Comparison of ENCODE assay signal across 22 cellular contexts in the genomic region with DNA sequence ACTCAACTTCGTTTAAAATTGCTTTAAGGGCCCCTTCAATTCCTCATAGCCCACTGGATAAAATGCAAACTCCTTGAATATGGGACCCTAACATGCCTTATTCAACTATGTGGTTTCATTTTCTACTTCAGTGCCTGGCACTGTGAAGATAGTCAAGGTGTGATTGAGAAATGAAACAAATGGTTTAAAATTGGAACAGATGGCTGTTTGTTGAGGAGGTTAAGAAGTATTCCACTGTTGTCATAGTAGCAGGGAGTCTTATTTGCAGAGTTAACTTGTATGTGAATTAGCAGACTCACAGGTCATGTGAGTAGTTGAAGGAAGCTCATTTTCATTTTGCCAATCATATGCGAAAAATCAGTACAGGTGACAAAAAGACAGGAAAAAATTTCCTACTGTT.
DNase-seq lines count a peak whose midpoint lies in the region; ATAC-seq, FAIRE-seq and TF ChIP-seq lines count a peak whose summit lies in the region.
"Had no signal": no experiment of that assay in that cellular context is flagged by ENCODE, and none has a peak within 500 bp of the region (broad histone marks: within the 10 kb centered on the region; RNA-seq: fewer than 3 reads in every experiment).

No MANE protein-coding gene starts in this region.

- no peak overlapping the region for H2BK5ac ChIP-seq in H1 (ENCODE audit: low read depth, low read length)

- H3K9ac ChIP-seq in H1 (replicated peaks in 1 of 4; ENCODE audit: extremely low read depth in 1 of 4, low read depth in 3 of 4, low read length in 3 of 4): no peak overlapping the region
- H3K9ac ChIP-seq: GM23248 had no signal

- CTCF ChIA-PET in H1 (lab: Charles Lee; ENCODE audit: partially characterized antibody): no interaction called here

- no peaks in the 10 kb centered on the region for H3K79me2 ChIP-seq in GM23338 (replicated peaks; ENCODE audit: insufficient read depth)
- no peaks in the 10 kb centered on the region for H3K79me2 ChIP-seq in H1 (ENCODE audit: control insufficient read depth in 1 of 2, insufficient read depth in 2 of 2, low read length in 2 of 2)

- no peak overlapping the region for H3K23ac ChIP-seq in H1 (ENCODE audit: insufficient read length)

- no peaks in the 10 kb centered on the region for H3K27me3 Mint-ChIP-seq in GM23338 (ENCODE audit: insufficient read depth, low read depth, poor library complexity)

- no peak for TF ChIP-seq CTCF in GM23338 (conservative IDR thresholded peaks at IDR 0.05; ENCODE audit: low read depth in 2 of 2)
- no peak for TF ChIP-seq CTCF in H1 (IDR thresholded peaks at IDR 0.05; ENCODE audit: control extremely low read depth in 1 of 3, insufficient read depth in 1 of 3, low read depth in 1 of 3, low read length in 3 of 3)

- 80% methylated on average over 2 of the region's 2 CpGs; no CpG with 5 or more reads in 1 of the 2 experiments for WGBS in H1 (ENCODE audit: extremely low coverage in 1 of 2, insufficient coverage in 1 of 2, insufficient read length in 1 of 2, insufficient replicate concordance in 2 of 2, low coverage in 1 of 2, low lambda C conversion rate in 2 of 2, missing lambda C conversion rate in 1 of 2), 2 experiments

- TF ChIP-seq RAD21 in H1 (IDR thresholded peaks at IDR 0.05 in 1 of 2, conservative IDR thresholded peaks at IDR 0.05 in 1 of 2; ENCODE audit: low read depth in 2 of 2, low read length in 2 of 2): no peak

- ATAC-seq in GM18520 (IDR thresholded peaks at IDR 0.05; ENCODE audit: unreplicated experiment): peak; percentile 90
- no peak for ATAC-seq in GM23338
- no peak for ATAC-seq in GM21423 (IDR thresholded peaks at IDR 0.05; ENCODE audit: unreplicated experiment)
- no peak for ATAC-seq in HG03520 (IDR thresholded peaks at IDR 0.05; ENCODE audit: unreplicated experiment)
- no peak for ATAC-seq in HG02981 (IDR thresholded peaks at IDR 0.05; ENCODE audit: unreplicated experiment)
- ATAC-seq: HCT116 had no signal

- H3K9me3 ChIP-seq in H1 (ENCODE audit: insufficient read depth in 2 of 2, low read depth in 1 of 2, low read length in 1 of 2): no peaks in the 10 kb centered on the region
- H3K9me3 ChIP-seq: MG63 had no signal

- H3K79me1 ChIP-seq in H1 (ENCODE audit: low read depth, low read length): no peaks in the 10 kb centered on the region

- no peak overlapping the region for H3K27ac ChIP-seq in GM23338 (ENCODE audit: low read depth)
- no peak overlapping the region for H3K27ac ChIP-seq in H1 (ENCODE audit: low read depth, low read length)
- H3K27ac ChIP-seq: GM23248, SK-N-MC had no signal

- POLR2A ChIA-PET in H1 (lab: Charles Lee; ENCODE audit: partially characterized antibody): no interaction called here

- H3K27ac Mint-ChIP-seq in GM23338: no peak overlapping the region
- H3K27ac Mint-ChIP-seq: CD8-positive, alpha-beta memory T cell; T-helper 2 cell treated with Interferon-gamma antibody and Interleukin-4, amounts not matched to agents 5 μg/mL and 100 μg/mL, for 36 hours had no signal

- H2BK120ac ChIP-seq in H1 (replicated peaks; ENCODE audit: low read depth, low read length): no peak overlapping the region

- TF ChIP-seq POLR2A in H1 (IDR thresholded peaks at IDR 0.05; ENCODE audit: control extremely low read depth in 1 of 2, low read depth in 2 of 2, low read length in 2 of 2): no peak

- no peak overlapping the region for H3K4ac ChIP-seq in H1 (replicated peaks; ENCODE audit: insufficient read length, low read depth, low read length)

- no peaks in the 10 kb centered on the region for H3K36me3 ChIP-seq in GM23338 (ENCODE audit: insufficient read depth)
- no peaks in the 10 kb centered on the region for H3K36me3 ChIP-seq in H1 (ENCODE audit: control insufficient read depth in 2 of 4, insufficient read depth in 4 of 4, low read length in 3 of 4)
- H3K36me3 ChIP-seq: MG63 had no signal

- H3K56ac ChIP-seq in H1 (replicated peaks; ENCODE audit: insufficient read length, low read depth, low read length): no peak overlapping the region

- H3K4me1 ChIP-seq in GM23338 (ENCODE audit: insufficient read depth) (no peaks in the 10 kb centered on the region), H1 (replicated peaks in 1 of 4; ENCODE audit: control insufficient read depth in 3 of 4, insufficient read depth in 4 of 4, low read length in 3 of 4) (no peaks in the 10 kb centered on the region)

- H4K8ac ChIP-seq in H1 (ENCODE audit: extremely low read depth, insufficient read depth, low read length): no peak overlapping the region

- H3K27me3 ChIP-seq in GM23338 (ENCODE audit: insufficient read depth) (no peaks in the 10 kb centered on the region), H1 (replicated peaks in 1 of 4; ENCODE audit: control insufficient read depth in 3 of 4, extremely low read depth in 1 of 4, insufficient read depth in 3 of 4, low read length in 3 of 4) (no peaks in the 10 kb centered on the region)
- H3K27me3 ChIP-seq: MG63 had no signal

- TF ChIP-seq EP300 in H1 (IDR thresholded peaks at IDR 0.05; ENCODE audit: borderline replicate concordance in 1 of 2, low read depth in 2 of 2, low read length in 2 of 2): no peak

- 0 out of 3 replicates have a peak, but pooled peaks cover 10% of the 10 kb centered on the region for H3K36me3 Mint-ChIP-seq in GM23338 (ENCODE audit: low read depth)
- H3K36me3 Mint-ChIP-seq: CD8-positive, alpha-beta memory T cell had no signal

- no peak overlapping the region for H4K91ac ChIP-seq in H1 (replicated peaks; ENCODE audit: insufficient read length, low read length)

- no peaks in the 10 kb centered on the region for H3F3A ChIP-seq in GM23338 (replicated peaks; ENCODE audit: low read depth)

- no peak overlapping the region for H2AK5ac ChIP-seq in H1 (ENCODE audit: low read depth, low read length)

- no peak overlapping the region for H3K14ac ChIP-seq in H1 (ENCODE audit: insufficient read length)

- no peak for FAIRE-seq in H1 (lab: Jason Lieb, UNC)
- no peak for FAIRE-seq in urothelium cell line (lab: Jason Lieb, UNC)

- H3K4me3 ChIP-seq in GM23338 (no peak overlapping the region), H1 (ENCODE audit: extremely low read depth in 1 of 4, insufficient read depth in 2 of 4, low read depth in 3 of 4, low read length in 4 of 4) (no peak overlapping the region)
- H3K4me3 ChIP-seq: GM23248, MG63, SK-N-MC had no signal

- H2BK15ac ChIP-seq in H1 (ENCODE audit: low read length): no peak overlapping the region

- H3K18ac ChIP-seq in H1 (ENCODE audit: extremely low read depth, low read length): no peak overlapping the region

- no peak overlapping the region for H2BK20ac ChIP-seq in H1 (ENCODE audit: low read length)

- H3K9me3 Mint-ChIP-seq in GM23338: peaks cover 10% of the 10 kb centered on the region; the same call in 2 of the 3 replicates

- DNase-seq in GM23338 (ENCODE audit: low spot score) (no peak), NCI-H524 (lab: John Stamatoyannopoulos, UW) (peak; percentile 54 to 90), H1 (ENCODE audit: low read depth in 1 of 2, low spot score in 2 of 2) (no peak), urothelium cell line (ENCODE audit: low spot score) (no peak)
- DNase-seq: ACHN; CD8-positive, alpha-beta memory T cell; DMS79; GM23248; Kasumi-1; MG63; NCI-H1092; NCI-H1436 treated with DMSO at 0.1 percent for 48 hours; NCI-H2029; NCI-H526 treated with DMSO at 0.1 percent for 48 hours; SHP77 had no signal

- no peaks in the 10 kb centered on the region for H4K20me1 ChIP-seq in GM23338 (replicated peaks; ENCODE audit: insufficient read depth)
- no peaks in the 10 kb centered on the region for H4K20me1 ChIP-seq in H1 (replicated peaks in 1 of 2; ENCODE audit: control insufficient read depth in 1 of 2, insufficient read depth in 2 of 2, low read length in 2 of 2)

- H4K5ac ChIP-seq in H1 (ENCODE audit: insufficient read length, low read depth, low read length): no peak overlapping the region

- H2BK12ac ChIP-seq in H1 (ENCODE audit: low read depth, low read length): no peak overlapping the region

- no peaks in the 10 kb centered on the region for H3K23me2 ChIP-seq in H1 (ENCODE audit: low read depth, low read length)

- H3K4me3 Mint-ChIP-seq in GM23338: no peak overlapping the region
- H3K4me3 Mint-ChIP-seq: CD8-positive, alpha-beta memory T cell; T-helper 2 cell treated with Interferon-gamma antibody and Interleukin-4, amounts not matched to agents 5 μg/mL and 100 μg/mL, for 36 hours had no signal

- peak overlapping the region; percentile 38; the same call in 1 of the 2 replicates for H2AFZ ChIP-seq in GM23338
- H2AFZ ChIP-seq in H1 (ENCODE audit: low read length): peak overlapping the region; percentile 15; the same call in 1 of the 2 replicates
- H2AFZ ChIP-seq: GM23248 had no signal

- H3K9me2 ChIP-seq in GM23338 (ENCODE audit: insufficient read depth): no peaks in the 10 kb centered on the region

- peaks cover 6% of the 10 kb centered on the region; the same call in 2 of the 3 replicates for H3K4me1 Mint-ChIP-seq in GM23338
- H3K4me1 Mint-ChIP-seq: CD8-positive, alpha-beta memory T cell had no signal

- H3K4me2 ChIP-seq in GM23338 (no peak overlapping the region), H1 (ENCODE audit: insufficient read depth in 1 of 2, low read depth in 2 of 2, low read length in 2 of 2) (no peak overlapping the region)

TF ChIP-seq in H1, 55 proteins besides CTCF, POLR2A, EP300 and RAD21:
- TF ChIP-seq CBX5 (IDR thresholded peaks at IDR 0.05; ENCODE audit: low read depth, low read length) (no peak), HDAC6 (IDR thresholded peaks at IDR 0.05; ENCODE audit: low read depth, low read length) (no peak), RNF2 (IDR thresholded peaks at IDR 0.05; ENCODE audit: borderline replicate concordance, low read depth, low read length, missing control alignments, poor library complexity, severe bottlenecking) (no peak), SUZ12 (IDR thresholded peaks at IDR 0.05; ENCODE audit: low read length) (no peak), JUN (IDR thresholded peaks at IDR 0.05; ENCODE audit: low read depth, low read length) (no peak), MAFK (IDR thresholded peaks at IDR 0.05; ENCODE audit: low read depth, low read length) (no peak), RFX5 (IDR thresholded peaks at IDR 0.05; ENCODE audit: borderline replicate concordance, low read depth, low read length) (no peak), CREB1 (IDR thresholded peaks at IDR 0.05) (no peak), FOSL1 (IDR thresholded peaks at IDR 0.05; ENCODE audit: insufficient read depth, low read depth, low read length) (no peak)
- TF ChIP-seq, protein P1, sequence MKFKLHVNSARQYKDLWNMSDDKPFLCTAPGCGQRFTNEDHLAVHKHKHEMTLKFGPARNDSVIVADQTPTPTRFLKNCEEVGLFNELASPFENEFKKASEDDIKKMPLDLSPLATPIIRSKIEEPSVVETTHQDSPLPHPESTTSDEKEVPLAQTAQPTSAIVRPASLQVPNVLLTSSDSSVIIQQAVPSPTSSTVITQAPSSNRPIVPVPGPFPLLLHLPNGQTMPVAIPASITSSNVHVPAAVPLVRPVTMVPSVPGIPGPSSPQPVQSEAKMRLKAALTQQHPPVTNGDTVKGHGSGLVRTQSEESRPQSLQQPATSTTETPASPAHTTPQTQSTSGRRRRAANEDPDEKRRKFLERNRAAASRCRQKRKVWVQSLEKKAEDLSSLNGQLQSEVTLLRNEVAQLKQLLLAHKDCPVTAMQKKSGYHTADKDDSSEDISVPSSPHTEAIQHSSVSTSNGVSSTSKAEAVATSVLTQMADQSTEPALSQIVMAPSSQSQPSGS (IDR thresholded peaks at IDR 0.05; ENCODE audit: low read length): no peak

Comparison
In these comparisons a context has a peak if more than half of its experiments do, and no peak if none do; other contexts are left out.
1. DNase-seq: peak in NCI-H524 (2 of 2); none in GM23338 (single experiment), H1 (0 of 2) and urothelium cell line (single experiment).